In genomic region chr2:113603467-113604084, GRCh38 we compare ENCODE assay signal across 8 cellular contexts. TPM values are rescaled to one million over a fixed set of nuclear protein-coding genes. Genes with fewer than 3 reads are reported as not detected.
DNase-seq lines count a peak whose midpoint lies in the region; ATAC-seq and TF ChIP-seq lines count a peak whose summit lies in the region.
"Not testable (repeated sequence)": the region's sequence is repeated elsewhere in the genome, so short reads cannot be mapped to it uniquely, and the experiment has no call there.

No MANE protein-coding gene starts in this region.

- intact Hi-C loops in CD14-positive monocyte (cut with micrococcal nuclease), result not testable (repeated sequence)

- DNase-seq in CD14-positive monocyte (ENCODE audit: low spot score) (peak; percentile 82), T-cell (peak in 32 of 34 experiments; percentile 74 to 91 (median 87)), foreskin melanocyte (peak; percentile 66), myocyte (ENCODE audit: low read depth) (peak; percentile 90)
- DNase-seq in activated naive CD8-positive, alpha-beta T cell treated with anti-CD3 and anti-CD28 coated beads, Interleukin-2, amount 50 U/mL, for 24 hours, result peak; percentile 82
- peak; percentile 77 for DNase-seq in stimulated activated CD8-positive, alpha-beta memory T cell treated with anti-CD3 and anti-CD28 coated beads, Interleukin-12 subunit alpha, Interleukin-12 subunit beta, amount 100 ng/mL, for 1 hour (ENCODE audit: low read depth)

- CTCF ChIA-PET in T-cell (lab: Charles Lee), result interaction anchor here in 1 of 2 donors (1.4 kb wide), 1 partner anchor 52 kb away, joined by 3 read pairs; no protein-coding TSS in a partner anchor

- H3K36me3 Mint-ChIP-seq in CD14-positive monocyte; T-cell; activated naive CD8-positive, alpha-beta T cell treated with anti-CD3 and anti-CD28 coated beads, Interleukin-2, amount 50 U/mL, for 24 hours (ENCODE audit: low read depth): not testable (repeated sequence)

- H3K4me3 Mint-ChIP-seq in CD14-positive monocyte (peak overlapping the region; percentile 88 to 91), T-cell (peak overlapping the region; percentile 80 to 92 (median 89))
- H3K4me3 Mint-ChIP-seq in activated naive CD8-positive, alpha-beta T cell treated with anti-CD3 and anti-CD28 coated beads, Interleukin-2, amount 50 U/mL, for 24 hours, result peak overlapping the region; percentile 92

- not testable (repeated sequence) for H3K4me1 Mint-ChIP-seq in CD14-positive monocyte; T-cell; activated naive CD8-positive, alpha-beta T cell treated with anti-CD3 and anti-CD28 coated beads, Interleukin-2, amount 50 U/mL, for 24 hours

- ATAC-seq in GM19438 (IDR thresholded peaks at IDR 0.05; ENCODE audit: low read depth, unreplicated experiment) (peak; percentile 99), HG03354 (IDR thresholded peaks at IDR 0.05; ENCODE audit: poor library complexity, severe bottlenecking, unreplicated experiment) (peak; percentile 82), T-cell (replicated peaks in 1 of 4) (peak; percentile 92 to 97 (median 95))
- ATAC-seq in activated naive CD8-positive, alpha-beta T cell treated with anti-CD3 and anti-CD28 coated beads, Interleukin-2, amount 50 U/mL, for 24 hours, result peak; percentile 95

- not testable (repeated sequence) for H3K27me3 Mint-ChIP-seq in CD14-positive monocyte (ENCODE audit: low read depth in 3 of 3); T-cell; activated naive CD8-positive, alpha-beta T cell treated with anti-CD3 and anti-CD28 coated beads, Interleukin-2, amount 50 U/mL, for 24 hours

- peak overlapping the region; percentile 87 to 97 (median 95) for H3K27ac Mint-ChIP-seq in CD14-positive monocyte
- peak overlapping the region; percentile 97 to 99 for H3K27ac Mint-ChIP-seq in T-cell
- H3K27ac Mint-ChIP-seq in activated naive CD8-positive, alpha-beta T cell treated with anti-CD3 and anti-CD28 coated beads, Interleukin-2, amount 50 U/mL, for 24 hours, result peak overlapping the region; percentile 93

- TF ChIP-seq CTCF in CD14-positive monocyte (IDR thresholded peaks at IDR 0.05), result not testable (repeated sequence)

- POLR2A ChIA-PET in T-cell (lab: Charles Lee), result not testable (repeated sequence)

- H3K9me3 Mint-ChIP-seq in CD14-positive monocyte; T-cell; activated naive CD8-positive, alpha-beta T cell treated with anti-CD3 and anti-CD28 coated beads, Interleukin-2, amount 50 U/mL, for 24 hours: not testable (repeated sequence)

RNA-seq across cellular contexts. Expression of gene RABL2A, which starts 23.5 kb away (rescaled TPM):
- polyA plus RNA-seq in CD14-positive monocyte, result 1 to 10 TPM; 4.3 to 5.1 TPM
- total RNA-seq in T-cell (10 to 100 TPM; 28.5 to 52.0 (median 41.1) TPM), myocyte (7.2 and 9.1 TPM in 2 replicates)
- polyA plus RNA-seq in myocyte (2012), result 18.2 TPM

Comparison
In these comparisons a context has a peak if more than half of its experiments do, and no peak if none do; other contexts are left out.
1. Peak in every context shown above with its lines: DNase-seq and ATAC-seq.